ENCODE assay signal across 9 cellular contexts in genomic region chr6:33668914-33669313, GRCh38. TPM values are rescaled to one million over a fixed set of nuclear protein-coding genes. Genes with fewer than 3 reads are reported as not detected.
A peak's percentile ranks its signal among the peaks of the same experiment; 100 is the strongest.
DNase-seq lines count a peak whose midpoint lies in the region.
"Had no signal": no experiment of that assay in that cellular context is flagged by ENCODE, and none has a peak within 500 bp of the region (broad histone marks: within the 10 kb centered on the region; RNA-seq: fewer than 3 reads in every experiment).

No MANE protein-coding gene starts in this region.

- H2BK120ac ChIP-seq in mesendoderm (ENCODE audit: low read depth, low read length), result no peak overlapping the region

- no peak overlapping the region for H3K4me2 ChIP-seq in mesendoderm (ENCODE audit: low read length)

- H3K9ac ChIP-seq in mesendoderm (ENCODE audit: low read length), result no peak overlapping the region

- H3K79me1 ChIP-seq in mesendoderm (ENCODE audit: low read length), result no peaks in the 10 kb centered on the region

- no peak overlapping the region for H2BK5ac ChIP-seq in mesendoderm (ENCODE audit: low read length)

- no peaks in the 10 kb centered on the region for H3K79me2 ChIP-seq in mesendoderm (ENCODE audit: control insufficient read depth, insufficient read depth, low read length)

- no peak overlapping the region for H2AK5ac ChIP-seq in mesendoderm (ENCODE audit: low read length)

- H3K23ac ChIP-seq in mesendoderm (ENCODE audit: low read length), result no peak overlapping the region

- H3K27ac ChIP-seq in mesendoderm (ENCODE audit: low read depth, low read length), result no peak overlapping the region

- WGBS in mesendoderm (ENCODE audit: extremely low coverage, insufficient coverage, low lambda C conversion rate), result no CpG with 5 or more reads among the region's 17 CpGs

- DNase-seq in 8988T (peak; percentile 80), NCI-H460 (ENCODE audit: extremely low read depth, low read depth) (peak; percentile 37), mesendoderm (peak; percentile 44), SIG-M5 treated with dmso at 0.1 percent for 504 hours (lab: John Stamatoyannopoulos, UW; ENCODE audit: unreplicated experiment) (no peak), GM03348 (ENCODE audit: low spot score) (no peak), NCI-H187 (lab: John Stamatoyannopoulos, UW) (no peak), OCI-M1 (lab: John Stamatoyannopoulos, UW) (no peak)
- peak; percentile 29 to 53 for DNase-seq in activated T-cell treated with anti-CD3 and anti-CD28 coated beads, Interleukin-2, amount 50 U/mL, for 48 hours
- DNase-seq: NCI-H2171 had no signal

- H3K18ac ChIP-seq in mesendoderm (ENCODE audit: low read length), result no peak overlapping the region

- no peak overlapping the region for H4K5ac ChIP-seq in mesendoderm (ENCODE audit: low read length)

- no peaks in the 10 kb centered on the region for H3K36me3 ChIP-seq in mesendoderm (ENCODE audit: control insufficient read depth, insufficient read depth, low read length)

- H3K4me3 ChIP-seq in mesendoderm (ENCODE audit: low read length), result no peak overlapping the region

- no peak overlapping the region for H3K56ac ChIP-seq in mesendoderm (ENCODE audit: low read length)

- H2BK15ac ChIP-seq in mesendoderm (replicated peaks; ENCODE audit: low read depth), result no peak overlapping the region

- no peaks in the 10 kb centered on the region for H3K27me3 ChIP-seq in mesendoderm (ENCODE audit: insufficient read depth, low read length, poor library complexity)

- H3K4ac ChIP-seq in mesendoderm (ENCODE audit: low read depth, low read length), result no peak overlapping the region

- no peaks in the 10 kb centered on the region for H3K4me1 ChIP-seq in mesendoderm (ENCODE audit: control insufficient read depth, low read depth, low read length)

- no peak overlapping the region for H4K8ac ChIP-seq in mesendoderm (ENCODE audit: low read depth, low read length)

RNA-seq across cellular contexts. Expression of gene UQCC2, which starts 42.6 kb away (rescaled TPM):
- total RNA-seq in NCI-H460 (2014; rRNA removed; shearing (Covaris generic)), result 29.2 and 40.8 TPM in 2 replicates
- polyA plus RNA-seq in NCI-H460 (2014; cell fraction: nucleus; rRNA removed), result 159 and 206 TPM in 2 replicates
- 90.1 TPM for polyA plus RNA-seq in mesendoderm (2013, experiment 1 of 2)
- polyA plus RNA-seq in mesendoderm (2013, experiment 2 of 2), result 91.4 TPM

RNA-seq across cellular contexts. Expression of gene ITPR3, which starts 47.8 kb away (rescaled TPM):
- 31.9 and 38.9 TPM in 2 replicates for total RNA-seq in NCI-H460 (2014; rRNA removed; shearing (Covaris generic))
- 50.0 and 52.2 TPM in 2 replicates for polyA plus RNA-seq in NCI-H460 (2014; cell fraction: nucleus; rRNA removed)
- polyA plus RNA-seq in mesendoderm (2013, experiment 1 of 2), result 9.8 TPM
- polyA plus RNA-seq in mesendoderm (2013, experiment 2 of 2), result 9.6 TPM

Comparison
In these comparisons a context has a peak if more than half of its experiments do, and no peak if none do; other contexts are left out.
1. DNase-seq: peak in 8988T (single experiment), NCI-H460 (single experiment), activated T-cell treated with anti-CD3 and anti-CD28 coated beads, Interleukin-2, amount 50 U/mL, for 48 hours (2 of 2) and mesendoderm (single experiment); none in SIG-M5 treated with dmso at 0.1 percent for 504 hours (single experiment), GM03348 (single experiment), NCI-H187 (0 of 2) and OCI-M1 (single experiment).